Comparison of ENCODE assay signal across 1 cellular context in the genomic region with DNA sequence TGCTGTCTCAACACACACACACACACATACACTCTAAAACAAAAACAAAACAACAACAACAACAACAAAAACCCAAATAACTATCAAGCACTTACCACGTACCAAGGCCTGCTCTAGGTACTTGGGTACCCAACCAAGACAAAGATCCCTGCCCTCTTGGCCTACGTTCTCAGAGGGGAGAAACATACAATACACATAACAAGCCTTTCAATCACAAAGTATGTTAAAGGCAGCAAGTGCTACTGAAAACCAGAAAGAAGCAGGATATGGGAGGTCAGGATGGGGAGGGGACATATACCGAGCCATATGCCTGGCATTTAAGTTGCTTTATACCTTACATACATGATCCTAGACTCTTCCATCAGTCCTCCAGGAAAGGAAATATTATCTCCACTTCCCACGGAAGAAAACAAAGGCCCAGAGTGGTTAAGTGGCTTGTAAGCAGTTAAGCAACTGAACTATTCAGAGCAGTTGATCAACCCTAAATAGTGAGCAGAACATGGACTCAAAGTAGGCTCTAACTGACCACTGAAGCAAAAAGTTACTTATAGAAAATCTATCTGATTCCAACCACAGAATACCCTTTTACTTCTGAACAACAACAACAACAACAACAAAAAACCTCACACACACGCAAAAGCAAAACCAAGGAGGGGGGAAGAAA.
TF ChIP-seq lines count a peak whose summit lies in the region.

No MANE protein-coding gene starts in this region.

TF ChIP-seq in GM23338, 12 proteins besides CTCF, POLR2A, EP300 and RAD21 (continued from another document):
- TF ChIP-seq ZNF462 (CRISPR knock-in tag; IDR thresholded peaks at IDR 0.05) (no peak), ZNF114 (CRISPR knock-in tag; IDR thresholded peaks at IDR 0.05) (no peak)
